Comparison of ENCODE assay signal across 17 cellular contexts in the genomic region with DNA sequence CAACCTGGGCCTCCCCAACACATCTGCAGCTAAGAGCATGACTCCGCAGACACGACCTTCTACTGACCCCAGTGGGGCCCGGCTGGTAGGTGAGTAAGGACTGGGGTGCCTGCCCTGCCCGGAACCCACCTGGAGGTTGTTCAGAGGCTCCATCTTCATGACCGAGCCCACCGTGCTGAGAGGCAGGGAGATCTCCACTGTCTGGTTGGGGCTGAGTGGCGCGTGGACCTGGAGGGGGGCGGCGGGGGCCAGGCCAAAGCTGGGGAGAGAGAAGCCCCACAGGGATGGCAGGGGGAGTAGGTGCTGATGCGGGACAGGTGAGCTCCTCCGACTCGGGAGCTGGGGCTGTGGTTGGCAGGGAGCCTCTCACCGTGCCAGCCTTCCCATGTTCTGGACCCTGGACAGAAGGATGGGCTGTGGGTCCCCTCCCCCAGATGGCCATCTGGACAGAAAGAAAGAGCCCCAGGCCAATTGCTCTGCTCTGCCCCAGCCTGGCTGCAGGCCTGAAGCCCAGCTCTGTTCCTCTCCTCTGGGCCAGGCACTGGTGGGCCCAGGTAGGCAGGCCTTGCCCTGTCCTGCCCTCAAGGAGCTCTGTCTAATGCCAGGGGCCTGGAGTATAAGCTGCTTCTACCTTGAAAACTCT. TPM values are rescaled to one million over a fixed set of nuclear protein-coding genes. Genes with fewer than 3 reads are reported as not detected.
"Had no signal": no experiment of that assay in that cellular context is flagged by ENCODE, and none has a peak within 500 bp of the region (broad histone marks: within the 10 kb centered on the region; RNA-seq: fewer than 3 reads in every experiment).

No MANE protein-coding gene starts in this region.

- H3K4me3 ChIP-seq: cardiac muscle cell, dorsolateral prefrontal cortex, right atrium auricular region, skin epidermis had no signal

- ATAC-seq: activated naive CD8-positive, alpha-beta T cell treated with anti-CD3 and anti-CD28 coated beads, Interleukin-2, amount 50 U/mL, for 24 hours; activated T-helper 17 cell treated with anti-CD3 and anti-CD28 coated beads, Interleukin-2, amount 50 U/mL, for 72 hours; left lobe of liver; naive thymus-derived CD8-positive, alpha-beta T cell had no signal

- FAIRE-seq: islet of Langerhans had no signal

- H3K4me1 Mint-ChIP-seq: activated CD4-positive, alpha-beta T cell treated with anti-CD3 and anti-CD28 coated beads, Interleukin-2, amount 10 ng/mL, durations not matched to agents 7 days and 5 days; activated naive CD8-positive, alpha-beta T cell treated with anti-CD3 and anti-CD28 coated beads, Interleukin-2, amount 50 U/mL, for 24 hours; activated T-helper 17 cell treated with anti-CD3 and anti-CD28 coated beads, Interleukin-2, amount 50 U/mL, for 72 hours had no signal

- H3K9me3 Mint-ChIP-seq: activated CD4-positive, alpha-beta T cell treated with anti-CD3 and anti-CD28 coated beads, Interleukin-2, amount 10 ng/mL, durations not matched to agents 7 days and 5 days; activated naive CD8-positive, alpha-beta T cell treated with anti-CD3 and anti-CD28 coated beads, Interleukin-2, amount 50 U/mL, for 24 hours; activated T-helper 17 cell treated with anti-CD3 and anti-CD28 coated beads, Interleukin-2, amount 50 U/mL, for 72 hours; naive thymus-derived CD8-positive, alpha-beta T cell; T-helper 2 cell treated with Interferon-gamma antibody and Interleukin-4, amounts not matched to agents 5 μg/mL and 100 μg/mL, for 36 hours had no signal

- H3K9me3 ChIP-seq: right atrium auricular region had no signal

- H3K27me3 ChIP-seq: cardiac muscle cell, dorsolateral prefrontal cortex, right atrium auricular region had no signal

- H3K27me3 Mint-ChIP-seq: activated CD4-positive, alpha-beta T cell treated with anti-CD3 and anti-CD28 coated beads, Interleukin-2, amount 10 ng/mL, durations not matched to agents 7 days and 5 days; activated naive CD8-positive, alpha-beta T cell treated with anti-CD3 and anti-CD28 coated beads, Interleukin-2, amount 50 U/mL, for 24 hours; activated T-helper 17 cell treated with anti-CD3 and anti-CD28 coated beads, Interleukin-2, amount 50 U/mL, for 72 hours; naive thymus-derived CD8-positive, alpha-beta T cell had no signal

- H3K4me1 ChIP-seq: right atrium auricular region had no signal

- H3K4me3 Mint-ChIP-seq: activated CD4-positive, alpha-beta T cell treated with anti-CD3 and anti-CD28 coated beads, Interleukin-2, amount 10 ng/mL, durations not matched to agents 7 days and 5 days; activated naive CD8-positive, alpha-beta T cell treated with anti-CD3 and anti-CD28 coated beads, Interleukin-2, amount 50 U/mL, for 24 hours; activated T-helper 17 cell treated with anti-CD3 and anti-CD28 coated beads, Interleukin-2, amount 50 U/mL, for 72 hours; naive thymus-derived CD8-positive, alpha-beta T cell; T-helper 2 cell treated with Interferon-gamma antibody and Interleukin-4, amounts not matched to agents 5 μg/mL and 100 μg/mL, for 36 hours had no signal

- H3K27ac ChIP-seq: cardiac muscle cell, right atrium auricular region, skin epidermis had no signal

- H3K27ac Mint-ChIP-seq: activated CD4-positive, alpha-beta T cell treated with anti-CD3 and anti-CD28 coated beads, Interleukin-2, amount 10 ng/mL, durations not matched to agents 7 days and 5 days; activated naive CD8-positive, alpha-beta T cell treated with anti-CD3 and anti-CD28 coated beads, Interleukin-2, amount 50 U/mL, for 24 hours; activated T-helper 17 cell treated with anti-CD3 and anti-CD28 coated beads, Interleukin-2, amount 50 U/mL, for 72 hours; T-helper 2 cell treated with Interferon-gamma antibody and Interleukin-4, amounts not matched to agents 5 μg/mL and 100 μg/mL, for 36 hours had no signal

- DNase-seq: activated CD4-positive, alpha-beta T cell treated with anti-CD3 and anti-CD28 coated beads, Interleukin-2, amount 10 ng/mL, durations not matched to agents 7 days and 5 days; activated naive CD4-positive, alpha-beta T cell treated with Interleukin-2 at 50 U/mL for 16 hours; activated naive CD8-positive, alpha-beta T cell treated with anti-CD3 and anti-CD28 coated beads, Interleukin-2, amount 50 U/mL, for 24 hours; mammary epithelial cell; naive thymus-derived CD8-positive, alpha-beta T cell; stimulated activated CD4-positive, alpha-beta T cell treated with anti-CD3 and anti-CD28 coated beads, Interleukin-15, amount 100 ng/mL, for 24 hours; stimulated activated CD4-positive, alpha-beta T cell treated with anti-CD3 and anti-CD28 coated beads, Interleukin-4, amount 100 ng/mL, for 1 hour; stimulated activated naive CD4-positive, alpha-beta T cell treated with Interleukin-2 at 50 U/mL for 16 hours; trophoblast cell had no signal

RNA-seq across cellular contexts. Expression of a gene that starts 16.3 kb away (rescaled TPM):
- polyA plus RNA-seq: mammary epithelial cell; naive thymus-derived CD8-positive, alpha-beta T cell had no signal

RNA-seq across cellular contexts. Expression of a gene that starts 25.3 kb away (rescaled TPM):
- total RNA-seq: naive thymus-derived CD8-positive, alpha-beta T cell had no signal
